Comparison of ENCODE assay signal across 8 cellular contexts in the genomic region with DNA sequence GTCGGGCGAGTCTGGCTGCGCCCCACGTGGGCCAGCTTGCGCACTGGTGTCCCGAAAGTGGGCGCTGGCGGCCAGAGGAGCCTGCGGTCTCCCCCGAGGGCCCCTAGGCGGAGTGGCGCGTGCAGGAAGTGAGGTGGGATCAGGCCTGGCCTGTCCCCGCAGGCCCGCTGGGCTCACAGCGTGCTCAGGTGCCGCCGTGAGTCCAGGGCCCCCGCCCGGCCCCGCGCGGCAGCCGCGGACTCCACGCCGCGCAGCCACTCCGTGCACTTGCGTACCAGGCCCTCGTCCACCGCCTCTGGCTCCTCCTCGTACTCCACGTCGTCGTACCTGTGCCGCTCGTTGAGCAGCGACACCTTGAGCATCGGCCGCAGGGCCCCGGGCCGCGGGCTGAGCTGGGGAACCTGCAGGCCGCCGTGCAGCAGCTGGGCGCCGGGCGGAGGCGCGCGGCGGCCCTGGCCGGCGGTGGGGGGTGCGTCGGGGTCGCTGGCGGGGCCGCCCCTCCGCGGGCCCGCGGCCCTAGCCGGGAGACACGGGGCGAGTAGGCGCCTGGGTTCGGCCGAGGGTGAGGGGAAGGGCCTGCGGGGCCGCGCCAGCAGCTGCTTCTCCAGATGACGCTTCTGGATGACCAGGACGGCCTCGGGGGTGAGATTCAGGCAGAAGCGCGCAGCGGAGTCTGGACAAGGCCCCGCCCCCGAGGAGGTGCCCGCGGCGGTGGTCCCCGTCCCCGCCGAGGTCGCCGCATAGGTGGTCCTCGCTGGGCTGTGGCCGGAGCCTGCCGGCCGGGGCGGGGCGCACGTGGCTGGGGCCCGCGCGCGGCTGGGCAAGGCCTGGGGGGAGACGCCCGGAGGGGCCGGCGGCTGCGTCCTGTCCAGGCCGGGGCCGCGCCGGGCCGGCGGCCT. TPM values are rescaled to one million over a fixed set of nuclear protein-coding genes. Genes with fewer than 3 reads are reported as not detected.
A peak's percentile ranks its signal among the peaks of the same experiment; 100 is the strongest.
DNase-seq lines count a peak whose midpoint lies in the region; ATAC-seq, FAIRE-seq and TF ChIP-seq lines count a peak whose summit lies in the region.

No MANE protein-coding gene starts in this region.

- no peaks in the 10 kb centered on the region for H3K79me2 ChIP-seq in astrocyte (ENCODE audit: insufficient read depth, low read length)

- peak in 1 of 3 donors; percentile 23 for DNase-seq in CD4-positive, CD25-positive, alpha-beta regulatory T cell
- DNase-seq in astrocyte (ENCODE audit: low read depth), result no peak
- peak in 1 of 3 donors; percentile 36 for DNase-seq in right lobe of liver
- DNase-seq in tibial nerve (ENCODE audit: low spot score in 2 of 2), result no peak
- no peak for DNase-seq in effector CD8-positive, alpha-beta T cell (lab: John Stamatoyannopoulos, UW)
- DNase-seq in middle frontal gyrus (ENCODE audit: extremely low spot score, low spot score), result no peak

- WGBS in right lobe of liver (ENCODE audit: insufficient coverage, low coverage, low lambda C conversion rate, missing lambda C conversion rate), result 30% methylated on average over 12 of the region's 111 CpGs
- WGBS in tibial nerve, 2 donors, result 6 to 7% methylated on average over 17 to 55 of the region's 111 CpGs

- peaks cover 57% of the 10 kb centered on the region for H3K27me3 Mint-ChIP-seq in CD4-positive, CD25-positive, alpha-beta regulatory T cell
- H3K27me3 Mint-ChIP-seq in astrocyte (ENCODE audit: low read depth, unreplicated experiment), result peaks cover 50% of the 10 kb centered on the region

- H3K4me1 Mint-ChIP-seq in CD4-positive, CD25-positive, alpha-beta regulatory T cell, result peaks cover 0 to 12% (median 8%) of the 10 kb centered on the region in 4 donors
- no peaks in the 10 kb centered on the region for H3K4me1 Mint-ChIP-seq in astrocyte (ENCODE audit: low read depth, unreplicated experiment)

- no peak for FAIRE-seq in astrocyte (lab: Jason Lieb, UNC)

- H4K20me1 ChIP-seq in astrocyte (ENCODE audit: insufficient read depth, low read length), result no peaks in the 10 kb centered on the region

- peak; percentile 9 to 57 for ATAC-seq in CD4-positive, CD25-positive, alpha-beta regulatory T cell (ENCODE audit: low read depth in 2 of 2)
- ATAC-seq in GM19035 (IDR thresholded peaks at IDR 0.05; ENCODE audit: unreplicated experiment) (peak; percentile 42), HG03432 (IDR thresholded peaks at IDR 0.05; ENCODE audit: unreplicated experiment) (peak; percentile 26), right lobe of liver (peak; percentile 4 to 21 (median 19))

- TF ChIP-seq POLR2A in right lobe of liver (IDR thresholded peaks at IDR 0.05), result no peak
- no peak for TF ChIP-seq POLR2A in tibial nerve (IDR thresholded peaks at IDR 0.05)

- H2AFZ ChIP-seq in astrocyte (ENCODE audit: low read depth, low read length), result peak overlapping the region; percentile 80

- H3K4me1 ChIP-seq in CD4-positive, CD25-positive, alpha-beta regulatory T cell (ENCODE audit: control insufficient read depth, insufficient read depth, low read length, poor library complexity, severe bottlenecking), result peaks cover 17% of the 10 kb centered on the region
- H3K4me1 ChIP-seq in astrocyte (ENCODE audit: insufficient read depth, low read length), result peaks cover 7% of the 10 kb centered on the region
- peaks cover 0 to 13% (median 6%) of the 10 kb centered on the region in 4 donors for H3K4me1 ChIP-seq in right lobe of liver
- H3K4me1 ChIP-seq in tibial nerve, result peaks cover 0 to 23% (median 12%) of the 10 kb centered on the region in 4 donors

- no peak overlapping the region for H3K9ac ChIP-seq in astrocyte (ENCODE audit: low read length)

- intact Hi-C loops in right lobe of liver (cut with DNase I), result no loop called here

- H3K9me3 Mint-ChIP-seq in CD4-positive, CD25-positive, alpha-beta regulatory T cell, result no peaks in the 10 kb centered on the region
- H3K9me3 Mint-ChIP-seq in astrocyte (ENCODE audit: unreplicated experiment), result no peaks in the 10 kb centered on the region

- no peaks in the 10 kb centered on the region for H3K36me3 Mint-ChIP-seq in CD4-positive, CD25-positive, alpha-beta regulatory T cell
- no peaks in the 10 kb centered on the region for H3K36me3 Mint-ChIP-seq in astrocyte (ENCODE audit: low read depth, unreplicated experiment)

- H3K4me2 ChIP-seq in astrocyte (ENCODE audit: low read length), result peak overlapping the region; percentile 78

- peak overlapping the region in 1 of 4 donors; percentile 26 for H3K4me3 Mint-ChIP-seq in CD4-positive, CD25-positive, alpha-beta regulatory T cell
- H3K4me3 Mint-ChIP-seq in astrocyte (ENCODE audit: unreplicated experiment), result no peak overlapping the region

- no peak overlapping the region for H3K27ac Mint-ChIP-seq in CD4-positive, CD25-positive, alpha-beta regulatory T cell
- H3K27ac Mint-ChIP-seq in astrocyte (ENCODE audit: unreplicated experiment), result no peak overlapping the region

- H3K27ac ChIP-seq in CD4-positive, CD25-positive, alpha-beta regulatory T cell (ENCODE audit: insufficient read depth, low read length, poor library complexity, severe bottlenecking), result no peak overlapping the region
- no peak overlapping the region for H3K27ac ChIP-seq in astrocyte (ENCODE audit: low read depth, low read length)
- no peak overlapping the region for H3K27ac ChIP-seq in right lobe of liver
- no peak overlapping the region for H3K27ac ChIP-seq in tibial nerve

- H3K4me3 ChIP-seq in CD4-positive, CD25-positive, alpha-beta regulatory T cell (ENCODE audit: low read depth, low read length), result no peak overlapping the region
- peak overlapping the region; percentile 37 for H3K4me3 ChIP-seq in astrocyte (ENCODE audit: insufficient read depth, low read depth, low read length)
- H3K4me3 ChIP-seq in right lobe of liver, result peak overlapping the region; percentile 50 to 66 (median 59)
- peak overlapping the region in 3 of 4 donors; percentile 19 to 53 (median 29) for H3K4me3 ChIP-seq in tibial nerve

- no peaks in the 10 kb centered on the region for H3K9me3 ChIP-seq in CD4-positive, CD25-positive, alpha-beta regulatory T cell (ENCODE audit: control insufficient read depth in 2 of 2, low read length in 2 of 2)
- H3K9me3 ChIP-seq in astrocyte (ENCODE audit: insufficient read depth, low read depth, low read length) (no peaks in the 10 kb centered on the region), right lobe of liver (no peaks in the 10 kb centered on the region), tibial nerve (no peaks in the 10 kb centered on the region)

- no peaks in the 10 kb centered on the region for H3K36me3 ChIP-seq in CD4-positive, CD25-positive, alpha-beta regulatory T cell (ENCODE audit: control insufficient read depth, insufficient read depth, low read length)
- H3K36me3 ChIP-seq in astrocyte (ENCODE audit: insufficient read depth, low read length) (no peaks in the 10 kb centered on the region), right lobe of liver (no peaks in the 10 kb centered on the region), tibial nerve (no peaks in the 10 kb centered on the region)

- TF ChIP-seq EP300 in tibial nerve (IDR thresholded peaks at IDR 0.05), result no peak

- H3K27me3 ChIP-seq in CD4-positive, CD25-positive, alpha-beta regulatory T cell (ENCODE audit: control insufficient read depth, insufficient read depth, low read length), result peaks cover 24% of the 10 kb centered on the region
- H3K27me3 ChIP-seq in astrocyte (ENCODE audit: insufficient read depth, low read length), result peaks cover 38% of the 10 kb centered on the region
- no peaks in the 10 kb centered on the region for H3K27me3 ChIP-seq in right lobe of liver
- H3K27me3 ChIP-seq in tibial nerve, result peaks cover 0 to 68% of the 10 kb centered on the region in 2 donors

- TF ChIP-seq CTCF in astrocyte (IDR thresholded peaks at IDR 0.05; ENCODE audit: insufficient read depth, low read depth, low read length) (no peak), right lobe of liver (IDR thresholded peaks at IDR 0.05) (no peak), tibial nerve (IDR thresholded peaks at IDR 0.05) (no peak)

RNA-seq across cellular contexts. Expression of gene PRR18, which starts 0.9 kb away (rescaled TPM):
- total RNA-seq in CD4-positive, CD25-positive, alpha-beta regulatory T cell, result not detected
- not detected for polyA plus RNA-seq in CD4-positive, CD25-positive, alpha-beta regulatory T cell
- total RNA-seq in astrocyte (0.14 TPM in 1 of 2 replicates, not detected in the other), right lobe of liver (1 to 10 TPM in 4 of 6 experiments, under 1 TPM in 2; 0.39 to 3.6 (median 1.6) TPM), tibial nerve (under 1 TPM in 3 of 4 donors, not detected in 1; 0.21 to 0.60 (median 0.44) TPM)

RNA-seq across cellular contexts. Expression of gene SFT2D1, which starts 35.0 kb away (rescaled TPM):
- 23.7 TPM for total RNA-seq in CD4-positive, CD25-positive, alpha-beta regulatory T cell
- 100 to 1,000 TPM in 3 of 4 donors, 10 to 100 TPM in 1; 75.8 to 109 (median 106) TPM for polyA plus RNA-seq in CD4-positive, CD25-positive, alpha-beta regulatory T cell
- 54.3 and 63.9 TPM in 2 replicates for total RNA-seq in astrocyte
- total RNA-seq in right lobe of liver, result 10 to 100 TPM in 5 of 6 experiments, 1 to 10 TPM in 1; 6.7 to 14.0 (median 12.8) TPM
- total RNA-seq in tibial nerve, result 10 to 100 TPM; 41.1 to 59.4 (median 54.8) TPM
